Comparison of ENCODE assay signal across 1 cellular context in genomic region chr9:34603610-34604231, GRCh38.
TF ChIP-seq lines count a peak whose summit lies in the region.

No MANE protein-coding gene starts in this region.

TF ChIP-seq in HepG2, 621 proteins besides CTCF, POLR2A, EP300 and RAD21 (continues in another document):
- TF ChIP-seq HNRNPUL1 (IDR thresholded peaks at IDR 0.05; ENCODE audit: low read depth, low read length) (no peak), XRCC5 (optimal IDR thresholded peaks at IDR 0.05; ENCODE audit: low read length) (peak; percentile 64), GLI4 (CRISPR knock-in tag; IDR thresholded peaks at IDR 0.05; ENCODE audit: borderline replicate concordance) (no peak), MED8 (CRISPR knock-in tag; IDR thresholded peaks at IDR 0.05; ENCODE audit: insufficient replicate concordance) (no peak), SMC3 (IDR thresholded peaks at IDR 0.05; ENCODE audit: low read length) (peak; percentile 84), IRF2 (CRISPR knock-in tag; IDR thresholded peaks at IDR 0.05) (0 out of 2 replicates have a peak, but pooled peaks have one; percentile 24), PPARG (CRISPR knock-in tag; conservative IDR thresholded peaks at IDR 0.05) (no peak), TEAD3 (CRISPR knock-in tag; optimal IDR thresholded peaks at IDR 0.05; ENCODE audit: borderline replicate concordance) (peak; percentile 28), KDM2A (CRISPR knock-in tag; IDR thresholded peaks at IDR 0.05; ENCODE audit: borderline replicate concordance, low read depth) (0 out of 2 replicates have a peak, but pooled peaks have one; percentile 34), ZKSCAN1 (IDR thresholded peaks at IDR 0.05; ENCODE audit: low read length) (no peak), ZFP62 (CRISPR knock-in tag; IDR thresholded peaks at IDR 0.05) (no peak), FOSL1 (CRISPR knock-in tag; IDR thresholded peaks at IDR 0.05; ENCODE audit: borderline replicate concordance) (no peak), PRDM4 (CRISPR knock-in tag; IDR thresholded peaks at IDR 0.05; ENCODE audit: borderline replicate concordance) (no peak), ZNF296 (CRISPR knock-in tag; conservative IDR thresholded peaks at IDR 0.05) (no peak), ZNF274 (CRISPR knock-in tag; IDR thresholded peaks at IDR 0.05) (no peak), NFAT5 (CRISPR knock-in tag; IDR thresholded peaks at IDR 0.05) (no peak), STAG1 (CRISPR knock-in tag; IDR thresholded peaks at IDR 0.05) (peak; percentile 93), ZNF891 (CRISPR knock-in tag; IDR thresholded peaks at IDR 0.05) (no peak), ZBTB39 (CRISPR knock-in tag; IDR thresholded peaks at IDR 0.05) (no peak), THAP11 (CRISPR knock-in tag; IDR thresholded peaks at IDR 0.05) (0 out of 2 replicates have a peak, but pooled peaks have one; percentile 29), ZFP41 (CRISPR knock-in tag; IDR thresholded peaks at IDR 0.05; ENCODE audit: borderline replicate concordance) (no peak), ZBTB7A (CRISPR knock-in tag; IDR thresholded peaks at IDR 0.05) (no peak), DNMT1 (CRISPR knock-in tag; IDR thresholded peaks at IDR 0.05) (no peak), ZNF263 (CRISPR knock-in tag; IDR thresholded peaks at IDR 0.05) (no peak), ZBTB10 (CRISPR knock-in tag; IDR thresholded peaks at IDR 0.05; ENCODE audit: borderline replicate concordance) (no peak), ZNF580 (CRISPR knock-in tag; IDR thresholded peaks at IDR 0.05; ENCODE audit: borderline replicate concordance, low read depth) (0 out of 2 replicates have a peak, but pooled peaks have one; percentile 65), AKNA (CRISPR knock-in tag; IDR thresholded peaks at IDR 0.05; ENCODE audit: borderline replicate concordance) (no peak), HMGXB3 (CRISPR knock-in tag; IDR thresholded peaks at IDR 0.05; ENCODE audit: borderline replicate concordance) (0 out of 2 replicates have a peak, but pooled peaks have one; percentile 32), TEAD2 (CRISPR knock-in tag; IDR thresholded peaks at IDR 0.05) (no peak), MXD1 (CRISPR knock-in tag; IDR thresholded peaks at IDR 0.05) (no peak), REPIN1 (CRISPR knock-in tag; IDR thresholded peaks at IDR 0.05; ENCODE audit: borderline replicate concordance, low read depth) (peak; percentile 48; the same call in 1 of the 2 replicates)
